Comparison of ENCODE assay signal across 8 cellular contexts in the genomic region with DNA sequence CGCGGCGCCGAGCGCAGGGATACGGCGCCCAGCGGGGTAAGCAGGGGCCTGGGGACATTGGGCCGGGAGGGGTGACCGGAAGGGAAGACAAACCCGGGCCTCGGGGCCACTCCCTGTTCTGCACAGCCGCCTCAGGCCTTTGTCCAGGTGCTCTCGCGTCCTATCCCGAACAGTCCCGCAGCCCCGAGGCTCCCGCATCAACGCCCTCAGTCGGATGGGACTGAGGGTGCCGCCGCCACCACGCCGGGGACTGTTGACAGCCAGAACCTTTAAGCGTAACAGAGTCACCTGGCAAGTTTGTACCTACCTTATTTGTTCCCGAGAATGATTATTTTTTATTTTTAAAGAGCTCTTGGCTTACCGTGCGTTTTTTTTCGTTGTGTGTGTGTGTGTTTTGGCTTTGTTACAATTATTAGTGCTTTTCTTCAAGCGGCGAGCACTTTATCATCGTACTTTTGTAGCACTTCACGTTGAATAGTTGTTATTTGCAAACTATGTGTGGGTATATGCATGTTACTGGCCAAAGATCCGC. TPM values are rescaled to one million over a fixed set of nuclear protein-coding genes. Genes with fewer than 3 reads are reported as not detected.
DNase-seq lines count a peak whose midpoint lies in the region; ATAC-seq and TF ChIP-seq lines count a peak whose summit lies in the region.

No MANE protein-coding gene starts in this region.

- H3K27me3 ChIP-seq in mesendoderm (ENCODE audit: insufficient read depth, low read length, poor library complexity): no peaks in the 10 kb centered on the region
- H3K27me3 ChIP-seq in vagina: no peaks in the 10 kb centered on the region

- H3K4me3 ChIP-seq in mesendoderm (ENCODE audit: low read length) (peak overlapping the region; percentile 97), vagina (peak overlapping the region; percentile 88 to 91)

- H2BK5ac ChIP-seq in mesendoderm (ENCODE audit: low read length): no peak overlapping the region

- H3K4me1 ChIP-seq in mesendoderm (ENCODE audit: control insufficient read depth, low read depth, low read length) (no peaks in the 10 kb centered on the region), vagina (peaks cover 66% of the 10 kb centered on the region)

- no peak overlapping the region for H3K23ac ChIP-seq in mesendoderm (ENCODE audit: low read length)

- H3K4me2 ChIP-seq in mesendoderm (ENCODE audit: low read length): peak overlapping the region; percentile 99

- no peak overlapping the region for H4K5ac ChIP-seq in mesendoderm (ENCODE audit: low read length)

- H3K9me3 ChIP-seq in vagina: no peaks in the 10 kb centered on the region

- intact Hi-C loops in vagina (cut with DNase I): no loop called here

- no peak overlapping the region for H3K4ac ChIP-seq in mesendoderm (ENCODE audit: low read depth, low read length)

- H3K36me3 ChIP-seq in mesendoderm (ENCODE audit: control insufficient read depth, insufficient read depth, low read length) (peaks cover 9% of the 10 kb centered on the region), vagina (peaks cover 0 to 11% of the 10 kb centered on the region in 2 donors)

- peaks cover 29% of the 10 kb centered on the region for H3K79me1 ChIP-seq in mesendoderm (ENCODE audit: low read length)

- H3K27ac ChIP-seq in caudate nucleus (ENCODE audit: low read depth, low read length) (peak overlapping the region; percentile 91), mesendoderm (ENCODE audit: low read depth, low read length) (no peak overlapping the region), vagina (peak overlapping the region; percentile 94)

- no peak overlapping the region for H3K18ac ChIP-seq in mesendoderm (ENCODE audit: low read length)

- H2AK5ac ChIP-seq in mesendoderm (ENCODE audit: low read length): no peak overlapping the region

- no peak overlapping the region for H2BK15ac ChIP-seq in mesendoderm (replicated peaks; ENCODE audit: low read depth)

- WGBS in mesendoderm (ENCODE audit: extremely low coverage, insufficient coverage, low lambda C conversion rate): no CpG with 5 or more reads among the region's 35 CpGs

- H4K8ac ChIP-seq in mesendoderm (ENCODE audit: low read depth, low read length): no peak overlapping the region

- peak overlapping the region; percentile 91 for H3K9ac ChIP-seq in mesendoderm (ENCODE audit: low read length)

- TF ChIP-seq CTCF in vagina (IDR thresholded peaks at IDR 0.05): no peak

- peak overlapping the region; percentile 98 for H3K56ac ChIP-seq in mesendoderm (ENCODE audit: low read length)

- no peak overlapping the region for H2BK120ac ChIP-seq in mesendoderm (ENCODE audit: low read depth, low read length)

- peak; percentile 61 for DNase-seq in NOMO-1 treated with DMSO at 0.1 percent for 48 hours (lab: John Stamatoyannopoulos, UW; ENCODE audit: unreplicated experiment)
- DNase-seq in NOMO-1 treated with dmso at 0.1 percent for 144 hours (lab: John Stamatoyannopoulos, UW; ENCODE audit: unreplicated experiment): no peak
- peak; percentile 79 for DNase-seq in NCI-H774 (lab: John Stamatoyannopoulos, UW)
- peak in 2 of 61 donors; percentile 54 to 73 for DNase-seq in caudate nucleus (lab: John Stamatoyannopoulos, UW)
- DNase-seq in mesendoderm: no peak
- DNase-seq in vagina (ENCODE audit: extremely low spot score in 2 of 2): no peak

- peak; percentile 29 for ATAC-seq in HG02884 (IDR thresholded peaks at IDR 0.05; ENCODE audit: unreplicated experiment)
- ATAC-seq in HG03469 (IDR thresholded peaks at IDR 0.05; ENCODE audit: unreplicated experiment): no peak

- TF ChIP-seq POLR2A in vagina (IDR thresholded peaks at IDR 0.05): no peak

- peaks cover 66% of the 10 kb centered on the region for H3K79me2 ChIP-seq in mesendoderm (ENCODE audit: control insufficient read depth, insufficient read depth, low read length)

RNA-seq across cellular contexts. Expression of gene COA8, which starts 0.4 kb away (rescaled TPM):
- 27.1 TPM for polyA plus RNA-seq in mesendoderm (2013, experiment 1 of 2)
- polyA plus RNA-seq in mesendoderm (2013, experiment 2 of 2): 28.2 TPM
- 17.2 TPM for total RNA-seq in vagina

RNA-seq across cellular contexts. Expression of gene BAG5, which starts 0.7 kb away (rescaled TPM):
- polyA plus RNA-seq in mesendoderm (2013, experiment 1 of 2): 22.9 TPM
- 21.8 TPM for polyA plus RNA-seq in mesendoderm (2013, experiment 2 of 2)
- 21.6 TPM for total RNA-seq in vagina

RNA-seq across cellular contexts. Expression of gene TRMT61A, which starts 34.2 kb away (rescaled TPM):
- 9.6 TPM for polyA plus RNA-seq in mesendoderm (2013, experiment 1 of 2)
- polyA plus RNA-seq in mesendoderm (2013, experiment 2 of 2): 9.5 TPM
- total RNA-seq in vagina: 17.7 TPM

RNA-seq across cellular contexts. Expression of gene CKB, which starts 40.5 kb away (rescaled TPM):
- 162 TPM for polyA plus RNA-seq in mesendoderm (2013, experiment 1 of 2)
- polyA plus RNA-seq in mesendoderm (2013, experiment 2 of 2): 164 TPM
- total RNA-seq in vagina: 179 TPM

Comparison
In these comparisons a context has a peak if more than half of its experiments do, and no peak if none do; other contexts are left out.
1. DNase-seq: peak in NOMO-1 treated with DMSO at 0.1 percent for 48 hours (single experiment) and NCI-H774 (single experiment); none in NOMO-1 treated with dmso at 0.1 percent for 144 hours (single experiment), mesendoderm (single experiment) and vagina (0 of 2).